11 cellular contexts compared by ENCODE assay signal in genomic region chr7:22296916-22297315, GRCh38.
A peak's percentile ranks its signal among the peaks of the same experiment; 100 is the strongest.
DNase-seq lines count a peak whose midpoint lies in the region; ATAC-seq and TF ChIP-seq lines count a peak whose summit lies in the region.
"Had no signal": no experiment of that assay in that cellular context is flagged by ENCODE, and none has a peak within 500 bp of the region (broad histone marks: within the 10 kb centered on the region; RNA-seq: fewer than 3 reads in every experiment).

No MANE protein-coding gene starts in this region.

- H2BK5ac ChIP-seq in IMR-90 (ENCODE audit: low read depth, low read length, poor library complexity, severe bottlenecking) = no peak overlapping the region

- BruUV-seq in IMR-90 (replicated peaks; lab: Mats Ljungman, UMichigan) = no TSS peak

- peaks cover 14% of the 10 kb centered on the region for H3K36me3 Mint-ChIP-seq in endothelial cell (ENCODE audit: low read depth, unreplicated experiment)
- H3K36me3 Mint-ChIP-seq: natural killer cell had no signal

- no peaks in the 10 kb centered on the region for H3K4me1 ChIP-seq in IMR-90 (ENCODE audit: control insufficient read depth, insufficient read depth, low read length)
- H3K4me1 ChIP-seq in body of pancreas = peaks cover 46% of the 10 kb centered on the region

- no peak overlapping the region for H2AK9ac ChIP-seq in IMR-90 (replicated peaks; ENCODE audit: low read depth, low read length, poor library complexity)

- dilution Hi-C loops in IMR-90 (cut with HindIII; ENCODE audit: low sequenced_read_pairs, unreplicated experiment) = no loop called here

- no peak overlapping the region for H3K4ac ChIP-seq in IMR-90 (ENCODE audit: low read depth, low read length)

- H2BK120ac ChIP-seq in IMR-90 (ENCODE audit: low read depth, low read length) = no peak overlapping the region

- no peak for TF ChIP-seq RAD21 in IMR-90 (IDR thresholded peaks at IDR 0.05; ENCODE audit: low read length)

- no peaks in the 10 kb centered on the region for H3K9me1 ChIP-seq in IMR-90 (ENCODE audit: insufficient read depth, low read length)

- no peak overlapping the region for H3K27ac Mint-ChIP-seq in endothelial cell (ENCODE audit: unreplicated experiment)
- H3K27ac Mint-ChIP-seq: natural killer cell had no signal

- intact Hi-C loops in IMR-90 (cut with micrococcal nuclease) (loop anchor here (1.0 to 2.0 kb wide), 2 partner anchors 187 to 192 kb away; no protein-coding TSS in a partner anchor), body of pancreas (cut with DNase I) (no loop called here), left colon (cut with DNase I, micrococcal nuclease) (no loop called here)

- H4K20me1 ChIP-seq in IMR-90 (ENCODE audit: insufficient read depth, low read length) = no peaks in the 10 kb centered on the region

- no peak overlapping the region for H4K5ac ChIP-seq in IMR-90 (ENCODE audit: low read depth, low read length)

- no peak overlapping the region for H2AK5ac ChIP-seq in IMR-90 (ENCODE audit: low read depth, low read length)

- H3K36me3 ChIP-seq in IMR-90 (ENCODE audit: control insufficient read depth, insufficient read depth, low read length) (no peaks in the 10 kb centered on the region), body of pancreas (replicated peaks in 1 of 2; ENCODE audit: insufficient read depth in 1 of 2, low read depth in 2 of 2) (no peaks in the 10 kb centered on the region)

- no peak overlapping the region for H2BK15ac ChIP-seq in IMR-90 (ENCODE audit: low read depth, low read length)

- POLR2A ChIA-PET in IMR-90 (lab: Charles Lee; ENCODE audit: unreplicated experiment) = no interaction called here

- H3K79me1 ChIP-seq in IMR-90 (ENCODE audit: low read depth in 1 of 2, low read length in 2 of 2) = no peaks in the 10 kb centered on the region

- H3K4me3 Mint-ChIP-seq in endothelial cell (ENCODE audit: unreplicated experiment) = no peak overlapping the region
- H3K4me3 Mint-ChIP-seq: natural killer cell had no signal

- TF ChIP-seq POLR2A in IMR-90 (IDR thresholded peaks at IDR 0.05; ENCODE audit: low read depth, low read length) = no peak
- no peak for TF ChIP-seq POLR2A in body of pancreas (IDR thresholded peaks at IDR 0.05)

- no peak overlapping the region for H2BK20ac ChIP-seq in IMR-90 (ENCODE audit: low read depth, low read length)

- ATAC-seq in IMR-90 (ENCODE audit: low read depth) (no peak), body of pancreas (no peak), left colon (peak; percentile 34), HG03432 (IDR thresholded peaks at IDR 0.05; ENCODE audit: unreplicated experiment) (no peak)
- ATAC-seq: Panc1 had no signal

- peaks cover 40% of the 10 kb centered on the region for H3K4me1 Mint-ChIP-seq in endothelial cell (ENCODE audit: unreplicated experiment)

- H3K27me3 ChIP-seq in IMR-90 (ENCODE audit: control insufficient read depth, insufficient read depth, low read length) (peaks cover 2% of the 10 kb centered on the region), body of pancreas (no peaks in the 10 kb centered on the region)

- no peak overlapping the region for H3K4me2 ChIP-seq in IMR-90 (ENCODE audit: low read depth, low read length)

- H3K27me3 Mint-ChIP-seq in endothelial cell (ENCODE audit: unreplicated experiment) = peaks cover 1% of the 10 kb centered on the region

- TF ChIP-seq CTCF in IMR-90 (conservative IDR thresholded peaks at IDR 0.05; ENCODE audit: low read depth, low read length) = peak; percentile 19; the same call in 1 of the 2 replicates
- TF ChIP-seq CTCF in body of pancreas (IDR thresholded peaks at IDR 0.05) = peak in 5 of 7 experiments; percentile 22 to 46 (median 35)
- TF ChIP-seq CTCF in endothelial cell (IDR thresholded peaks at IDR 0.05; ENCODE audit: unreplicated experiment) = no peak

- H3K18ac ChIP-seq in IMR-90 (ENCODE audit: low read depth, low read length) = no peak overlapping the region

- no peak overlapping the region for H3K14ac ChIP-seq in IMR-90 (replicated peaks; ENCODE audit: low read depth, low read length)

- DNase-seq in Ammon's horn (ENCODE audit: low spot score) (peak; percentile 35), IMR-90 (no peak), body of pancreas (no peak), left colon (no peak), GM03348 (ENCODE audit: low spot score) (no peak), endothelial cell (ENCODE audit: low spot score) (no peak), AG20443 (ENCODE audit: low spot score) (no peak)
- DNase-seq: natural killer cell; stimulated activated CD4-positive, alpha-beta T cell treated with anti-CD3 and anti-CD28 coated beads, Interleukin-12 subunit alpha, Interleukin-12 subunit beta, amount 100 ng/mL, for 4 hours had no signal

- H2AFZ ChIP-seq in IMR-90 (replicated peaks; ENCODE audit: low read length, poor library complexity) = no peak overlapping the region

- no peak overlapping the region for H3K9ac ChIP-seq in IMR-90 (ENCODE audit: low read depth, low read length)

- H3K56ac ChIP-seq in IMR-90 (ENCODE audit: extremely low read depth, insufficient read depth, low read length) = no peak overlapping the region

- H3K4me3 ChIP-seq in IMR-90 (ENCODE audit: insufficient read depth, low read depth, low read length) (no peak overlapping the region), body of pancreas (no peak overlapping the region)

- CTCF ChIA-PET in IMR-90 (lab: Yijun Ruan, JAX) = interaction anchor here (2.5 kb wide), 1 partner anchor 186 kb away, joined by 15 read pairs; no protein-coding TSS in a partner anchor

- no peak overlapping the region for H3K27ac ChIP-seq in IMR-90 (ENCODE audit: insufficient read depth, low read length)
- H3K27ac ChIP-seq in body of pancreas = peak overlapping the region in 1 of 4 donors; percentile 1

- H3K23ac ChIP-seq in IMR-90 (ENCODE audit: low read depth, low read length) = no peak overlapping the region

- H3K9me3 Mint-ChIP-seq in endothelial cell (ENCODE audit: unreplicated experiment) = no peaks in the 10 kb centered on the region
- H3K9me3 Mint-ChIP-seq: natural killer cell had no signal

- no peak overlapping the region for H4K91ac ChIP-seq in IMR-90 (ENCODE audit: insufficient read depth, low read depth, low read length)

- H4K8ac ChIP-seq in IMR-90 (ENCODE audit: low read depth in 2 of 2, low read length in 2 of 2) = no peak overlapping the region

- no peaks in the 10 kb centered on the region for H3K9me3 ChIP-seq in IMR-90 (ENCODE audit: control insufficient read depth, insufficient read depth, low read length)
- no peaks in the 10 kb centered on the region for H3K9me3 ChIP-seq in body of pancreas

- in situ Hi-C loops in IMR-90 (cut with MboI; ENCODE audit: low sequenced_read_pairs) = no loop called here

TF ChIP-seq in IMR-90, 13 proteins besides CTCF, POLR2A, EP300 and RAD21:
- TF ChIP-seq RCOR1 (IDR thresholded peaks at IDR 0.05; ENCODE audit: insufficient replicate concordance, low read length) = no peak
- TF ChIP-seq BHLHE40 (IDR thresholded peaks at IDR 0.05; ENCODE audit: low read depth, low read length) = no peak
- no peak for TF ChIP-seq RFX5 (IDR thresholded peaks at IDR 0.05; ENCODE audit: low read depth, low read length)
- no peak for TF ChIP-seq SMC3 (IDR thresholded peaks at IDR 0.05; ENCODE audit: low read depth, low read length)
- no peak for TF ChIP-seq MAFK (IDR thresholded peaks at IDR 0.05; ENCODE audit: low read depth, low read length)
- TF ChIP-seq FOS (IDR thresholded peaks at IDR 0.05; ENCODE audit: low read depth, low read length) = no peak
- TF ChIP-seq NFE2L2 (IDR thresholded peaks at IDR 0.05; ENCODE audit: low read depth, low read length) = no peak
- TF ChIP-seq MXI1 (IDR thresholded peaks at IDR 0.05; ENCODE audit: borderline replicate concordance, low read depth, low read length) = no peak
- no peak for TF ChIP-seq CHD1 (IDR thresholded peaks at IDR 0.05; ENCODE audit: low read depth, low read length)
